In genomic region chr6:7140631-7141366, GRCh38 we compare ENCODE assay signal across 8 cellular contexts.
DNase-seq lines count a peak whose midpoint lies in the region; ATAC-seq and TF ChIP-seq lines count a peak whose summit lies in the region.

No MANE protein-coding gene starts in this region.

- no peaks in the 10 kb centered on the region for H3K27me3 Mint-ChIP-seq in activated T-cell treated with anti-CD3 and anti-CD28 coated beads, Interleukin-2, amount 50 U/mL, for 24 hours

- no peak overlapping the region for H3K27ac ChIP-seq in OCI-LY1 (ENCODE audit: low read depth, low read length, poor library complexity, severe bottlenecking)
- peak overlapping the region; percentile 94 to 97 for H3K27ac ChIP-seq in mucosa of rectum (ENCODE audit: low read depth in 2 of 2, low read length in 2 of 2)

- H3K9ac ChIP-seq in OCI-LY1 (ENCODE audit: low read length), result peak overlapping the region; percentile 60
- peak overlapping the region; percentile 88 to 93 for H3K9ac ChIP-seq in mucosa of rectum (ENCODE audit: low read depth in 1 of 2, low read length in 2 of 2)

- TF ChIP-seq CTCF in OCI-LY1 (IDR thresholded peaks at IDR 0.05; ENCODE audit: low read length), result no peak

- 0 out of 2 replicates have a peak, but pooled peaks cover 7% of the 10 kb centered on the region for H3K79me2 ChIP-seq in OCI-LY1 (ENCODE audit: insufficient read depth, low read length)

- H4K20me1 ChIP-seq in OCI-LY1 (ENCODE audit: insufficient read depth, low read length), result no peaks in the 10 kb centered on the region

- H2AFZ ChIP-seq in OCI-LY1 (ENCODE audit: low read length), result no peak overlapping the region

- H3F3A ChIP-seq in OCI-LY1 (ENCODE audit: insufficient read depth, low read length), result no peaks in the 10 kb centered on the region

- H3K9me2 ChIP-seq in OCI-LY1 (ENCODE audit: low read depth, low read length), result no peaks in the 10 kb centered on the region

- H3K4me2 ChIP-seq in OCI-LY1 (ENCODE audit: low read length), result peak overlapping the region; percentile 89

- H3K4me1 Mint-ChIP-seq in activated T-cell treated with anti-CD3 and anti-CD28 coated beads, Interleukin-2, amount 50 U/mL, for 24 hours (ENCODE audit: low read depth), result peaks cover 85% of the 10 kb centered on the region

- ATAC-seq in GM19372 (IDR thresholded peaks at IDR 0.05; ENCODE audit: low read depth, unreplicated experiment) (peak; percentile 59), HG03460 (IDR thresholded peaks at IDR 0.05; ENCODE audit: unreplicated experiment) (peak; percentile 61)

- H3K4me1 ChIP-seq in OCI-LY1 (ENCODE audit: insufficient read depth, low read length, severe bottlenecking) (peaks cover 65% of the 10 kb centered on the region), mucosa of rectum (ENCODE audit: control insufficient read depth in 2 of 2, insufficient read depth in 2 of 2, low read length in 2 of 2) (peaks cover 62 to 69% of the 10 kb centered on the region in 2 donors)

- peak; percentile 83 for TF ChIP-seq POLR2A in erythroblast (IDR thresholded peaks at IDR 0.05; ENCODE audit: low read length)

- no peaks in the 10 kb centered on the region for H3K9me3 Mint-ChIP-seq in activated T-cell treated with anti-CD3 and anti-CD28 coated beads, Interleukin-2, amount 50 U/mL, for 24 hours

- H3K27me3 ChIP-seq in OCI-LY1 (ENCODE audit: insufficient read depth, low read length) (0 out of 2 replicates have a peak, but pooled peaks cover 5% of the 10 kb centered on the region), mucosa of rectum (ENCODE audit: control insufficient read depth in 2 of 2, insufficient read depth in 2 of 2, low read length in 2 of 2) (no peaks in the 10 kb centered on the region)

- no peaks in the 10 kb centered on the region for H3K36me3 Mint-ChIP-seq in activated T-cell treated with anti-CD3 and anti-CD28 coated beads, Interleukin-2, amount 50 U/mL, for 24 hours (ENCODE audit: low read depth)

- H3K9me3 ChIP-seq in OCI-LY1 (ENCODE audit: low read length) (no peaks in the 10 kb centered on the region), mucosa of rectum (ENCODE audit: control insufficient read depth in 2 of 2, low read length in 2 of 2) (no peaks in the 10 kb centered on the region)

- H3K4me3 ChIP-seq in OCI-LY1 (ENCODE audit: low read depth, low read length, poor library complexity, severe bottlenecking) (peak overlapping the region; percentile 65), mucosa of rectum (ENCODE audit: low read length in 2 of 2) (peak overlapping the region; percentile 78 to 83)

- H3K36me3 ChIP-seq in OCI-LY1 (ENCODE audit: insufficient read depth, low read length), result no peaks in the 10 kb centered on the region
- no peaks in the 10 kb centered on the region for H3K36me3 ChIP-seq in mucosa of rectum (ENCODE audit: control insufficient read depth in 2 of 2, insufficient read depth in 2 of 2, low read length in 2 of 2)

- peak overlapping the region; percentile 79 for H3K4me3 Mint-ChIP-seq in activated T-cell treated with anti-CD3 and anti-CD28 coated beads, Interleukin-2, amount 50 U/mL, for 24 hours

- H3K27ac Mint-ChIP-seq in activated T-cell treated with anti-CD3 and anti-CD28 coated beads, Interleukin-2, amount 50 U/mL, for 24 hours, result peak overlapping the region; percentile 93

- DNase-seq in CD1c-positive myeloid dendritic cell (ENCODE audit: extremely low spot score) (peak; percentile 83), erythroblast (lab: John Stamatoyannopoulos, UW) (peak; percentile 88 to 93)
- peak; percentile 88 for DNase-seq in activated T-cell treated with anti-CD3 and anti-CD28 coated beads, Interleukin-2, amount 50 U/mL, for 24 hours
- DNase-seq in stimulated activated CD8-positive, alpha-beta memory T cell treated with anti-CD3 and anti-CD28 coated beads, Interleukin-4, amount 100 ng/mL, for 4 hours (ENCODE audit: low read depth in 2 of 2, low spot score in 1 of 2), result peak; percentile 51 to 58
